21 cellular contexts compared by ENCODE assay signal in genomic region chr22:49777569-49778250, GRCh38. TPM values are rescaled to one million over a fixed set of nuclear protein-coding genes. Genes with fewer than 3 reads are reported as not detected.
A peak's percentile ranks its signal among the peaks of the same experiment; 100 is the strongest.
DNase-seq lines count a peak whose midpoint lies in the region; ATAC-seq and TF ChIP-seq lines count a peak whose summit lies in the region.
"Had no signal": no experiment of that assay in that cellular context is flagged by ENCODE, and none has a peak within 500 bp of the region (broad histone marks: within the 10 kb centered on the region; RNA-seq: fewer than 3 reads in every experiment).

No MANE protein-coding gene starts in this region.

- H3K27me3 Mint-ChIP-seq in activated naive CD8-positive, alpha-beta T cell treated with anti-CD3 and anti-CD28 coated beads for 36 hours = no peaks in the 10 kb centered on the region
- no peaks in the 10 kb centered on the region for H3K27me3 Mint-ChIP-seq in activated naive CD8-positive, alpha-beta T cell treated with anti-CD3 and anti-CD28 coated beads, Interleukin-2, amount 50 U/mL, for 24 hours
- H3K27me3 Mint-ChIP-seq in glutamatergic neuron (ENCODE audit: unreplicated experiment) (peaks cover 5% of the 10 kb centered on the region), CD14-positive monocyte (ENCODE audit: low read depth in 3 of 3) (peaks cover 0 to 2% (median 2%) of the 10 kb centered on the region in 3 donors)
- H3K27me3 Mint-ChIP-seq: B cell; CD4-positive, alpha-beta memory T cell had no signal

- H3K4me1 Mint-ChIP-seq in activated naive CD8-positive, alpha-beta T cell treated with anti-CD3 and anti-CD28 coated beads for 36 hours = peaks cover 7% of the 10 kb centered on the region
- peaks cover 16% of the 10 kb centered on the region for H3K4me1 Mint-ChIP-seq in activated naive CD8-positive, alpha-beta T cell treated with anti-CD3 and anti-CD28 coated beads, Interleukin-2, amount 50 U/mL, for 24 hours
- H3K4me1 Mint-ChIP-seq in glutamatergic neuron (ENCODE audit: low read depth, unreplicated experiment) = peaks cover 10% of the 10 kb centered on the region
- H3K4me1 Mint-ChIP-seq in CD14-positive monocyte = no peaks in the 10 kb centered on the region

- DNase-seq in activated naive CD8-positive, alpha-beta T cell treated with anti-CD3 and anti-CD28 coated beads for 36 hours = no peak
- DNase-seq in activated naive CD8-positive, alpha-beta T cell treated with anti-CD3 and anti-CD28 coated beads, Interleukin-2, amount 50 U/mL, for 24 hours = no peak
- no peak for DNase-seq in RWPE1 (ENCODE audit: low spot score)
- no peak for DNase-seq in glutamatergic neuron
- DNase-seq in CD14-positive monocyte (ENCODE audit: low spot score) = no peak
- DNase-seq in NCI-H2107 (lab: John Stamatoyannopoulos, UW) = no peak
- DNase-seq: 8988T; CD4-positive, alpha-beta memory T cell; DMS153; GF-D8; HFFc6; IMR-90; NCI-H1048; NCI-H1436; NCI-H1930; NCI-H526; PC-3; RPMI8226 had no signal

- no peak overlapping the region for H3K27ac Mint-ChIP-seq in activated naive CD8-positive, alpha-beta T cell treated with anti-CD3 and anti-CD28 coated beads for 36 hours
- H3K27ac Mint-ChIP-seq in activated naive CD8-positive, alpha-beta T cell treated with anti-CD3 and anti-CD28 coated beads, Interleukin-2, amount 50 U/mL, for 24 hours = no peak overlapping the region
- H3K27ac Mint-ChIP-seq in glutamatergic neuron (ENCODE audit: unreplicated experiment) (peak overlapping the region; percentile 64), CD14-positive monocyte (peak overlapping the region in 1 of 7 donors; percentile 20)
- H3K27ac Mint-ChIP-seq: B cell, HFFc6 had no signal

- H3K36me3 Mint-ChIP-seq in activated naive CD8-positive, alpha-beta T cell treated with anti-CD3 and anti-CD28 coated beads for 36 hours = peaks cover 7% of the 10 kb centered on the region
- H3K36me3 Mint-ChIP-seq in activated naive CD8-positive, alpha-beta T cell treated with anti-CD3 and anti-CD28 coated beads, Interleukin-2, amount 50 U/mL, for 24 hours (ENCODE audit: low read depth) = peaks cover 24% of the 10 kb centered on the region
- H3K36me3 Mint-ChIP-seq in glutamatergic neuron (ENCODE audit: unreplicated experiment) (no peaks in the 10 kb centered on the region), CD14-positive monocyte (peaks cover 58 to 92% of the 10 kb centered on the region in 2 donors)

- POLR2A ChIA-PET in RWPE1 (lab: Yijun Ruan, JAX; ENCODE audit: low non-redundant PET) = no interaction called here

- ATAC-seq in activated naive CD8-positive, alpha-beta T cell treated with anti-CD3 and anti-CD28 coated beads, Interleukin-2, amount 50 U/mL, for 24 hours = no peak
- no peak for ATAC-seq in HG03196 (IDR thresholded peaks at IDR 0.05; ENCODE audit: unreplicated experiment)
- ATAC-seq: PC-3 had no signal

- peak overlapping the region; percentile 22 for H3K4me3 Mint-ChIP-seq in activated naive CD8-positive, alpha-beta T cell treated with anti-CD3 and anti-CD28 coated beads for 36 hours
- no peak overlapping the region for H3K4me3 Mint-ChIP-seq in activated naive CD8-positive, alpha-beta T cell treated with anti-CD3 and anti-CD28 coated beads, Interleukin-2, amount 50 U/mL, for 24 hours
- H3K4me3 Mint-ChIP-seq in glutamatergic neuron (ENCODE audit: unreplicated experiment) (no peak overlapping the region), CD14-positive monocyte (no peak overlapping the region)
- H3K4me3 Mint-ChIP-seq: B cell, HFFc6 had no signal

- CTCF ChIA-PET in RWPE1 (lab: Yijun Ruan, JAX) = interaction anchor here (0.6 to 2.3 kb wide), 2 partner anchors 10 to 59 kb away, joined by 4 to 6 read pairs; no protein-coding TSS in a partner anchor

- H3K9me3 Mint-ChIP-seq in activated naive CD8-positive, alpha-beta T cell treated with anti-CD3 and anti-CD28 coated beads for 36 hours = no peaks in the 10 kb centered on the region
- H3K9me3 Mint-ChIP-seq in activated naive CD8-positive, alpha-beta T cell treated with anti-CD3 and anti-CD28 coated beads, Interleukin-2, amount 50 U/mL, for 24 hours = no peaks in the 10 kb centered on the region
- H3K9me3 Mint-ChIP-seq in glutamatergic neuron (ENCODE audit: unreplicated experiment) = peaks cover 4% of the 10 kb centered on the region
- H3K9me3 Mint-ChIP-seq in CD14-positive monocyte = peaks cover 0 to 2% (median 0%) of the 10 kb centered on the region in 7 donors
- H3K9me3 Mint-ChIP-seq: CD4-positive, alpha-beta memory T cell; HFFc6 had no signal

- H3K4me3 ChIP-seq in thymus (ENCODE audit: low read length) = no peak overlapping the region

- H3K27ac ChIP-seq in RWPE1 (peak overlapping the region; percentile 54), thymus (ENCODE audit: low read depth) (peak overlapping the region; percentile 31)

- TF ChIP-seq CTCF in RWPE1 (conservative IDR thresholded peaks at IDR 0.05; ENCODE audit: low read depth) = no peak
- no peak for TF ChIP-seq CTCF in glutamatergic neuron (IDR thresholded peaks at IDR 0.05; ENCODE audit: partially characterized antibody, unreplicated experiment)
- TF ChIP-seq CTCF in CD14-positive monocyte (IDR thresholded peaks at IDR 0.05) = no peak

- intact Hi-C loops in CD14-positive monocyte (cut with micrococcal nuclease) = no loop called here

- H3K4me1 ChIP-seq in thymus (ENCODE audit: control insufficient read depth, insufficient read depth, low read length) = peaks cover 4% of the 10 kb centered on the region

- no peaks in the 10 kb centered on the region for H3K9me3 ChIP-seq in thymus (ENCODE audit: control insufficient read depth)

- WGBS in thymus = 96% methylated on average over 40 of the region's 40 CpGs

- H3K36me3 ChIP-seq in thymus (ENCODE audit: control insufficient read depth, insufficient read depth) = peaks cover 82% of the 10 kb centered on the region

- H3K27me3 ChIP-seq in thymus (ENCODE audit: control insufficient read depth, insufficient read depth) = no peaks in the 10 kb centered on the region

RNA-seq across cellular contexts. Expression of gene BRD1, which starts 50.0 kb away (rescaled TPM):
- 10 to 100 TPM; 22.7 to 23.2 TPM for total RNA-seq in activated naive CD8-positive, alpha-beta T cell treated with anti-CD3 and anti-CD28 coated beads for 36 hours
- 73.7 TPM for total RNA-seq in glutamatergic neuron (ENCODE audit: unreplicated experiment)
- polyA plus RNA-seq in thymus = 43.6 TPM
- polyA plus RNA-seq in CD14-positive monocyte = under 1 TPM; 0.61 to 0.86 TPM
